ENCODE assay signal across 2 cellular contexts in the genomic region with DNA sequence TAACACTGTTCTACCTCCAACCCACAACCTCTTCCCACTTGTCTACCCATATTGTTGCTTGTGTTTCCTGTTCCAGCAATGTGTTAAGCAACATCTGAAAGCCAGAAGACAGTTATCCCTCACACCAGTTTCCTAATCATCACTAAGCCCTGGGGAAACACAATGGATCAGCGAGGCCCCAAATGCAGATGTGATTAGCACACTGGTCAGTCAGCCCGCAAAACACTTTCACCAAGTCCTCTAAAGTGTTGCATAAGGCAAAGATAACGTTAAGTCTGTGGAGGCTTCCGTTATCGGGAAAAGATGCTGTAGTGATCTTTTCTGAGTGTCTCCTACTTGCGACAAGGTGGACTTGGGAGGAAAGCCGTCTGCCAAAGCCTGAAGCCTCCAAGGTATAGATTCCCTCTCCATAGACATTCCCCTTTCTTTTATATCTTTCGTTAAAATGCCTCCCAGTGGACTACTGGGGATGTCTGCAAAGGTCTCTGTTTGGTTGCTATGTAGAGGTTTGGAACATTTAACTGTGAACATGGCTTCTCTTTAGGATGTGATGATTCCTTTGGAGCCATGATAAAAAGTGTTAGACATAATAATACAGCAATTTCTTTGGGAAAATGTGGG.
TF ChIP-seq lines count a peak whose summit lies in the region.

A gene with protein sequence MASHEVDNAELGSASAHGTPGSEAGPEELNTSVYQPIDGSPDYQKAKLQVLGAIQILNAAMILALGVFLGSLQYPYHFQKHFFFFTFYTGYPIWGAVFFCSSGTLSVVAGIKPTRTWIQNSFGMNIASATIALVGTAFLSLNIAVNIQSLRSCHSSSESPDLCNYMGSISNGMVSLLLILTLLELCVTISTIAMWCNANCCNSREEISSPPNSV (plus strand): TSS at position 317 of the 621 bp plus-strand sequence. CDS start 4,496 bp downstream, outside the sequence.

TF ChIP-seq in GM23338, 12 proteins besides CTCF, POLR2A, EP300 and RAD21 (continued from another document):
- TF ChIP-seq, protein P1, sequence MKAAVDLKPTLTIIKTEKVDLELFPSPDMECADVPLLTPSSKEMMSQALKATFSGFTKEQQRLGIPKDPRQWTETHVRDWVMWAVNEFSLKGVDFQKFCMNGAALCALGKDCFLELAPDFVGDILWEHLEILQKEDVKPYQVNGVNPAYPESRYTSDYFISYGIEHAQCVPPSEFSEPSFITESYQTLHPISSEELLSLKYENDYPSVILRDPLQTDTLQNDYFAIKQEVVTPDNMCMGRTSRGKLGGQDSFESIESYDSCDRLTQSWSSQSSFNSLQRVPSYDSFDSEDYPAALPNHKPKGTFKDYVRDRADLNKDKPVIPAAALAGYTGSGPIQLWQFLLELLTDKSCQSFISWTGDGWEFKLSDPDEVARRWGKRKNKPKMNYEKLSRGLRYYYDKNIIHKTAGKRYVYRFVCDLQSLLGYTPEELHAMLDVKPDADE (IDR thresholded peaks at IDR 0.05), result no peak

TF ChIP-seq in K562, 482 proteins besides CTCF, POLR2A, EP300 and RAD21 (continued from another document):
- TF ChIP-seq, protein P2, sequence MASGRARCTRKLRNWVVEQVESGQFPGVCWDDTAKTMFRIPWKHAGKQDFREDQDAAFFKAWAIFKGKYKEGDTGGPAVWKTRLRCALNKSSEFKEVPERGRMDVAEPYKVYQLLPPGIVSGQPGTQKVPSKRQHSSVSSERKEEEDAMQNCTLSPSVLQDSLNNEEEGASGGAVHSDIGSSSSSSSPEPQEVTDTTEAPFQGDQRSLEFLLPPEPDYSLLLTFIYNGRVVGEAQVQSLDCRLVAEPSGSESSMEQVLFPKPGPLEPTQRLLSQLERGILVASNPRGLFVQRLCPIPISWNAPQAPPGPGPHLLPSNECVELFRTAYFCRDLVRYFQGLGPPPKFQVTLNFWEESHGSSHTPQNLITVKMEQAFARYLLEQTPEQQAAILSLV (tag; IDR thresholded peaks at IDR 0.05), result peak; percentile 69
- TF ChIP-seq TBL1XR1 (IDR thresholded peaks at IDR 0.05; ENCODE audit: low read length in 2 of 2), result peak in 1 of 2 experiments; percentile 65; a peak in 2 of 4 replicates
- peak; percentile 69; the same call in 1 of the 2 replicates for TF ChIP-seq KLF16 (IDR thresholded peaks at IDR 0.05)
- TF ChIP-seq, protein P3, sequence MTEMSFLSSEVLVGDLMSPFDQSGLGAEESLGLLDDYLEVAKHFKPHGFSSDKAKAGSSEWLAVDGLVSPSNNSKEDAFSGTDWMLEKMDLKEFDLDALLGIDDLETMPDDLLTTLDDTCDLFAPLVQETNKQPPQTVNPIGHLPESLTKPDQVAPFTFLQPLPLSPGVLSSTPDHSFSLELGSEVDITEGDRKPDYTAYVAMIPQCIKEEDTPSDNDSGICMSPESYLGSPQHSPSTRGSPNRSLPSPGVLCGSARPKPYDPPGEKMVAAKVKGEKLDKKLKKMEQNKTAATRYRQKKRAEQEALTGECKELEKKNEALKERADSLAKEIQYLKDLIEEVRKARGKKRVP (CRISPR knock-in tag; IDR thresholded peaks at IDR 0.05), result peak; percentile 64; the same call in 1 of the 2 replicates
- no peak for TF ChIP-seq MYBL2 (IDR thresholded peaks at IDR 0.05; ENCODE audit: low read depth)
- no peak for TF ChIP-seq MYBL2 (CRISPR knock-in tag; IDR thresholded peaks at IDR 0.05; ENCODE audit: borderline replicate concordance)
- peak; percentile 89 for TF ChIP-seq SMAD4 (CRISPR knock-in tag; conservative IDR thresholded peaks at IDR 0.05)
- TF ChIP-seq NFIC (IDR thresholded peaks at IDR 0.05), result peak; percentile 46; the same call in 1 of the 2 replicates
- peak; percentile 83; the same call in 1 of the 2 replicates for TF ChIP-seq LCOR (CRISPR knock-in tag; IDR thresholded peaks at IDR 0.05)
- TF ChIP-seq, protein P4, sequence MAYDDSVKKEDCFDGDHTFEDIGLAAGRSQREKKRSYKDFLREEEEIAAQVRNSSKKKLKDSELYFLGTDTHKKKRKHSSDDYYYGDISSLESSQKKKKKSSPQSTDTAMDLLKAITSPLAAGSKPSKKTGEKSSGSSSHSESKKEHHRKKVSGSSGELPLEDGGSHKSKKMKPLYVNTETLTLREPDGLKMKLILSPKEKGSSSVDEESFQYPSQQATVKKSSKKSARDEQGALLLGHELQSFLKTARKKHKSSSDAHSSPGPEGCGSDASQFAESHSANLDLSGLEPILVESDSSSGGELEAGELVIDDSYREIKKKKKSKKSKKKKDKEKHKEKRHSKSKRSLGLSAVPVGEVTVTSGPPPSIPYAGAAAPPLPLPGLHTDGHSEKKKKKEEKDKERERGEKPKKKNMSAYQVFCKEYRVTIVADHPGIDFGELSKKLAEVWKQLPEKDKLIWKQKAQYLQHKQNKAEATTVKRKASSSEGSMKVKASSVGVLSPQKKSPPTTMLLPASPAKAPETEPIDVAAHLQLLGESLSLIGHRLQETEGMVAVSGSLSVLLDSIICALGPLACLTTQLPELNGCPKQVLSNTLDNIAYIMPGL (CRISPR knock-in tag; IDR thresholded peaks at IDR 0.05), result no peak
- TF ChIP-seq, protein P5, sequence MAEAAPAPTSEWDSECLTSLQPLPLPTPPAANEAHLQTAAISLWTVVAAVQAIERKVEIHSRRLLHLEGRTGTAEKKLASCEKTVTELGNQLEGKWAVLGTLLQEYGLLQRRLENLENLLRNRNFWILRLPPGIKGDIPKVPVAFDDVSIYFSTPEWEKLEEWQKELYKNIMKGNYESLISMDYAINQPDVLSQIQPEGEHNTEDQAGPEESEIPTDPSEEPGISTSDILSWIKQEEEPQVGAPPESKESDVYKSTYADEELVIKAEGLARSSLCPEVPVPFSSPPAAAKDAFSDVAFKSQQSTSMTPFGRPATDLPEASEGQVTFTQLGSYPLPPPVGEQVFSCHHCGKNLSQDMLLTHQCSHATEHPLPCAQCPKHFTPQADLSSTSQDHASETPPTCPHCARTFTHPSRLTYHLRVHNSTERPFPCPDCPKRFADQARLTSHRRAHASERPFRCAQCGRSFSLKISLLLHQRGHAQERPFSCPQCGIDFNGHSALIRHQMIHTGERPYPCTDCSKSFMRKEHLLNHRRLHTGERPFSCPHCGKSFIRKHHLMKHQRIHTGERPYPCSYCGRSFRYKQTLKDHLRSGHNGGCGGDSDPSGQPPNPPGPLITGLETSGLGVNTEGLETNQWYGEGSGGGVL (CRISPR knock-in tag; IDR thresholded peaks at IDR 0.05), result no peak
- TF ChIP-seq NCOA1 (IDR thresholded peaks at IDR 0.05; ENCODE audit: low read depth), result 0 out of 2 replicates have a peak, but pooled peaks have one; percentile 39
- TF ChIP-seq FOSL1 (tag; conservative IDR thresholded peaks at IDR 0.05), result peak; percentile 62
- TF ChIP-seq ZC3H11A (IDR thresholded peaks at IDR 0.05; ENCODE audit: low read depth, low read length), result no peak
- 0 out of 2 replicates have a peak, but pooled peaks have one; percentile 35 for TF ChIP-seq LEF1 (IDR thresholded peaks at IDR 0.05)
- peak; percentile 90 for TF ChIP-seq SOX6 (IDR thresholded peaks at IDR 0.05)
- TF ChIP-seq TAL1 (IDR thresholded peaks at IDR 0.05), result peak; percentile 71; the same call in 1 of the 2 replicates
- peak; percentile 35; the same call in 1 of the 2 replicates for TF ChIP-seq MTA1 (IDR thresholded peaks at IDR 0.05; ENCODE audit: borderline replicate concordance)
- peak; percentile 92 for TF ChIP-seq CEBPG (CRISPR knock-in tag; IDR thresholded peaks at IDR 0.05)
- TF ChIP-seq CEBPG (tag; conservative IDR thresholded peaks at IDR 0.05 in 1 of 2, IDR thresholded peaks at IDR 0.05 in 1 of 2), result peak; percentile 80 to 87
- no peak for TF ChIP-seq XRCC5 (IDR thresholded peaks at IDR 0.05; ENCODE audit: low read depth, low read length)
- no peak for TF ChIP-seq ATF1 (CRISPR knock-in tag; IDR thresholded peaks at IDR 0.05)
- 0 out of 2 replicates have a peak, but pooled peaks have one; percentile 5 for TF ChIP-seq ATF1 (tag; IDR thresholded peaks at IDR 0.05)
- peak; percentile 42; the same call in 1 of the 2 replicates for TF ChIP-seq ATF7 (IDR thresholded peaks at IDR 0.05)
- 0 out of 4 replicates have a peak, but pooled peaks of 1 of the 2 experiments have one; percentile 16 for TF ChIP-seq HDAC1 (IDR thresholded peaks at IDR 0.05)
- TF ChIP-seq JUND (IDR thresholded peaks at IDR 0.05; ENCODE audit: borderline replicate concordance, low read depth, low read length), result peak; percentile 55
- TF ChIP-seq JUND (tag; IDR thresholded peaks at IDR 0.05; ENCODE audit: borderline replicate concordance, low read depth, low read length), result no peak; the same call in 2 of the 3 replicates
- peak; percentile 69 for TF ChIP-seq NCOR1 (IDR thresholded peaks at IDR 0.05)
- TF ChIP-seq, protein P6, sequence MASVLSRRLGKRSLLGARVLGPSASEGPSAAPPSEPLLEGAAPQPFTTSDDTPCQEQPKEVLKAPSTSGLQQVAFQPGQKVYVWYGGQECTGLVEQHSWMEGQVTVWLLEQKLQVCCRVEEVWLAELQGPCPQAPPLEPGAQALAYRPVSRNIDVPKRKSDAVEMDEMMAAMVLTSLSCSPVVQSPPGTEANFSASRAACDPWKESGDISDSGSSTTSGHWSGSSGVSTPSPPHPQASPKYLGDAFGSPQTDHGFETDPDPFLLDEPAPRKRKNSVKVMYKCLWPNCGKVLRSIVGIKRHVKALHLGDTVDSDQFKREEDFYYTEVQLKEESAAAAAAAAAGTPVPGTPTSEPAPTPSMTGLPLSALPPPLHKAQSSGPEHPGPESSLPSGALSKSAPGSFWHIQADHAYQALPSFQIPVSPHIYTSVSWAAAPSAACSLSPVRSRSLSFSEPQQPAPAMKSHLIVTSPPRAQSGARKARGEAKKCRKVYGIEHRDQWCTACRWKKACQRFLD (CRISPR knock-in tag; IDR thresholded peaks at IDR 0.05), result no peak
- TF ChIP-seq RBM17 (IDR thresholded peaks at IDR 0.05; ENCODE audit: borderline replicate concordance, low read depth, low read length), result no peak
- TF ChIP-seq NRF1 (conservative IDR thresholded peaks at IDR 0.05 in 1 of 2, IDR thresholded peaks at IDR 0.05 in 1 of 2), result 0 out of 4 replicates have a peak, but pooled peaks of 1 of the 2 experiments have one; percentile 9
- TF ChIP-seq PML (IDR thresholded peaks at IDR 0.05; ENCODE audit: low read length), result peak; percentile 83
- TF ChIP-seq ZEB2 (IDR thresholded peaks at IDR 0.05), result peak; percentile 63
- TF ChIP-seq RUNX1 (IDR thresholded peaks at IDR 0.05; ENCODE audit: low read depth), result 0 out of 2 replicates have a peak, but pooled peaks have one; percentile 15
- peak; percentile 49; the same call in 1 of the 2 replicates for TF ChIP-seq POLR2AphosphoS5 (IDR thresholded peaks at IDR 0.05; ENCODE audit: control insufficient read depth, insufficient read depth, low read depth, low read length)
- TF ChIP-seq HDGF (IDR thresholded peaks at IDR 0.05), result 0 out of 2 replicates have a peak, but pooled peaks have one; percentile 58
- TF ChIP-seq ZNF764 (CRISPR knock-in tag; IDR thresholded peaks at IDR 0.05; ENCODE audit: low read depth), result no peak
- TF ChIP-seq ESRRA (IDR thresholded peaks at IDR 0.05; ENCODE audit: borderline replicate concordance, low read depth), result 0 out of 2 replicates have a peak, but pooled peaks have one; percentile 23
- TF ChIP-seq HDAC3 (IDR thresholded peaks at IDR 0.05; ENCODE audit: borderline replicate concordance, partially characterized antibody), result peak; percentile 44
- no peak for TF ChIP-seq BACH1 (tag; IDR thresholded peaks at IDR 0.05)
- peak; percentile 49; the same call in 1 of the 2 replicates for TF ChIP-seq FOXP1 (CRISPR knock-in tag; IDR thresholded peaks at IDR 0.05)
- TF ChIP-seq GTF2E2 (tag; IDR thresholded peaks at IDR 0.05), result 0 out of 2 replicates have a peak, but pooled peaks have one; percentile 23
- TF ChIP-seq, protein P7, sequence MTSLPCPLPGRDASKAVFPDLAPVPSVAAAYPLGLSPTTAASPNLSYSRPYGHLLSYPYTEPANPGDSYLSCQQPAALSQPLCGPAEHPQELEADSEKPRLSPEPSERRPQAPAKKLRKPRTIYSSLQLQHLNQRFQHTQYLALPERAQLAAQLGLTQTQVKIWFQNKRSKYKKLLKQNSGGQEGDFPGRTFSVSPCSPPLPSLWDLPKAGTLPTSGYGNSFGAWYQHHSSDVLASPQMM (CRISPR knock-in tag; IDR thresholded peaks at IDR 0.05), result no peak
- TF ChIP-seq ZNF766 (CRISPR knock-in tag; conservative IDR thresholded peaks at IDR 0.05), result peak; percentile 73; the same call in 1 of the 2 replicates
- peak; percentile 3; the same call in 1 of the 2 replicates for TF ChIP-seq NFE2 (IDR thresholded peaks at IDR 0.05; ENCODE audit: low read depth)
- TF ChIP-seq, protein P8, sequence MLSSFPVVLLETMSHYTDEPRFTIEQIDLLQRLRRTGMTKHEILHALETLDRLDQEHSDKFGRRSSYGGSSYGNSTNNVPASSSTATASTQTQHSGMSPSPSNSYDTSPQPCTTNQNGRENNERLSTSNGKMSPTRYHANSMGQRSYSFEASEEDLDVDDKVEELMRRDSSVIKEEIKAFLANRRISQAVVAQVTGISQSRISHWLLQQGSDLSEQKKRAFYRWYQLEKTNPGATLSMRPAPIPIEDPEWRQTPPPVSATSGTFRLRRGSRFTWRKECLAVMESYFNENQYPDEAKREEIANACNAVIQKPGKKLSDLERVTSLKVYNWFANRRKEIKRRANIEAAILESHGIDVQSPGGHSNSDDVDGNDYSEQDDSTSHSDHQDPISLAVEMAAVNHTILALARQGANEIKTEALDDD (IDR thresholded peaks at IDR 0.05), result peak; percentile 98
- TF ChIP-seq SMAD3 (CRISPR knock-in tag; conservative IDR thresholded peaks at IDR 0.05), result no peak
- TF ChIP-seq MYC (IDR thresholded peaks at IDR 0.05; ENCODE audit: low read depth, low read length), result peak; percentile 28; the same call in 1 of the 2 replicates
- no peak for TF ChIP-seq MYC (CRISPR knock-in tag; IDR thresholded peaks at IDR 0.05; ENCODE audit: borderline replicate concordance, low read depth)
- peak; percentile 77 for TF ChIP-seq CXXC5 (CRISPR knock-in tag; IDR thresholded peaks at IDR 0.05)
- no peak for TF ChIP-seq JUN (IDR thresholded peaks at IDR 0.05; ENCODE audit: borderline replicate concordance, low read depth, low read length)
- 0 out of 2 replicates have a peak, but pooled peaks have one; percentile 23 for TF ChIP-seq JUN (CRISPR knock-in tag; IDR thresholded peaks at IDR 0.05; ENCODE audit: borderline replicate concordance)
- TF ChIP-seq MTA3 (IDR thresholded peaks at IDR 0.05; ENCODE audit: borderline replicate concordance), result 0 out of 2 replicates have a peak, but pooled peaks have one; percentile 31
- TF ChIP-seq MTA2 (IDR thresholded peaks at IDR 0.05; ENCODE audit: low read depth), result 0 out of 2 replicates have a peak, but pooled peaks have one; percentile 33
- TF ChIP-seq, protein P9, sequence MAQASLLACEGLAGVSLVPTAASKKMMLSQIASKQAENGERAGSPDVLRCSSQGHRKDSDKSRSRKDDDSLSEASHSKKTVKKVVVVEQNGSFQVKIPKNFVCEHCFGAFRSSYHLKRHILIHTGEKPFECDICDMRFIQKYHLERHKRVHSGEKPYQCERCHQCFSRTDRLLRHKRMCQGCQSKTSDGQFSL (CRISPR knock-in tag; IDR thresholded peaks at IDR 0.05), result no peak
- TF ChIP-seq, protein P9 (tag; IDR thresholded peaks at IDR 0.05), result no peak
- peak; percentile 95 for TF ChIP-seq CTBP1 (IDR thresholded peaks at IDR 0.05; ENCODE audit: borderline replicate concordance)
- TF ChIP-seq MECOM (CRISPR knock-in tag; IDR thresholded peaks at IDR 0.05), result peak; percentile 83; the same call in 1 of the 2 replicates
- peak; percentile 89 for TF ChIP-seq CBFA2T3 (IDR thresholded peaks at IDR 0.05)
- peak; percentile 44; the same call in 1 of the 2 replicates for TF ChIP-seq ZNF239 (CRISPR knock-in tag; IDR thresholded peaks at IDR 0.05)
- peak; percentile 78 for TF ChIP-seq CBFA2T2 (conservative IDR thresholded peaks at IDR 0.05)
